22 cellular contexts compared by ENCODE assay signal in genomic region chr14:39035336-39035735, GRCh38.
DNase-seq lines count a peak whose midpoint lies in the region; ATAC-seq, FAIRE-seq and TF ChIP-seq lines count a peak whose summit lies in the region.
"Had no signal": no experiment of that assay in that cellular context is flagged by ENCODE, and none has a peak within 500 bp of the region (broad histone marks: within the 10 kb centered on the region; RNA-seq: fewer than 3 reads in every experiment).

No MANE protein-coding gene starts in this region.

- intact Hi-C loops in Calu3 (cut with micrococcal nuclease; ENCODE audit: unreplicated experiment) (no loop called here), HepG2 (cut with micrococcal nuclease; ENCODE audit: unreplicated experiment) (no loop called here)
- intact Hi-C loops in dendritic cell treated with granulocyte-macrophage colony-stimulating factor and Interleukin-4, amounts not matched to agents 40 ng/mL and 50 ng/mL, for 4 days (cut with micrococcal nuclease), result no loop called here

- no peaks in the 10 kb centered on the region for H3K27me3 ChIP-seq in HepG2 (ENCODE audit: control insufficient read depth in 1 of 2, insufficient read depth in 2 of 2, low read length in 2 of 2)
- H3K27me3 ChIP-seq: BLaER1 had no signal

- H2AFZ ChIP-seq in HepG2 (ENCODE audit: low read length), result no peak overlapping the region
- H2AFZ ChIP-seq: GM23248 had no signal

- no peak overlapping the region for H3K4me2 ChIP-seq in HepG2 (ENCODE audit: low read depth, low read length)
- H3K4me2 ChIP-seq: BLaER1 had no signal

- BruUV-seq in Calu3 (replicated peaks; lab: Mats Ljungman, UMichigan) (no TSS peak), HepG2 (replicated peaks; lab: Mats Ljungman, UMichigan) (no TSS peak)

- H3K27ac ChIP-seq in 22Rv1 (peak overlapping the region; percentile 96), HepG2 (ENCODE audit: extremely low read length, insufficient read depth, low read length) (no peak overlapping the region)
- H3K27ac ChIP-seq: BLaER1, C4-2B, GM23248 had no signal

- TF ChIP-seq RAD21 in HepG2 (CRISPR knock-in tag; IDR thresholded peaks at IDR 0.05), result no peak

- TF ChIP-seq EP300 in HepG2 (IDR thresholded peaks at IDR 0.05; ENCODE audit: low read depth in 2 of 2, low read length in 2 of 2) (no peak), HepG2 (CRISPR knock-in tag; IDR thresholded peaks at IDR 0.05; ENCODE audit: borderline replicate concordance) (no peak)

- no peak for TF ChIP-seq CTCF in 22Rv1 (IDR thresholded peaks at IDR 0.05)
- no peak for TF ChIP-seq CTCF in Calu3 (IDR thresholded peaks at IDR 0.05; ENCODE audit: unreplicated experiment)
- TF ChIP-seq CTCF in HepG2 (CRISPR knock-in tag; IDR thresholded peaks at IDR 0.05), result no peak

- no peaks in the 10 kb centered on the region for H3K4me1 Mint-ChIP-seq in Calu3 (ENCODE audit: low read depth, unreplicated experiment)
- H3K4me1 Mint-ChIP-seq in dendritic cell treated with granulocyte-macrophage colony-stimulating factor and Interleukin-4, amounts not matched to agents 40 ng/mL and 50 ng/mL, for 4 days (ENCODE audit: low read depth), result peaks cover 7% of the 10 kb centered on the region
- H3K4me1 Mint-ChIP-seq: H9 had no signal

- H3K9me3 Mint-ChIP-seq in Calu3 (ENCODE audit: low read depth, unreplicated experiment), result no peaks in the 10 kb centered on the region
- H3K9me3 Mint-ChIP-seq in dendritic cell treated with granulocyte-macrophage colony-stimulating factor and Interleukin-4, amounts not matched to agents 40 ng/mL and 50 ng/mL, for 4 days, result no peaks in the 10 kb centered on the region
- H3K9me3 Mint-ChIP-seq: CD4-positive, CD25-positive, alpha-beta regulatory T cell; CD8-positive, alpha-beta T cell; H9 had no signal

- H3K9me3 ChIP-seq in HepG2 (ENCODE audit: low read length), result no peaks in the 10 kb centered on the region
- H3K9me3 ChIP-seq: BLaER1, Caco-2 had no signal

- H3K9ac ChIP-seq in HepG2 (ENCODE audit: insufficient read depth, low read depth, low read length), result no peak overlapping the region
- H3K9ac ChIP-seq: BLaER1, GM23248 had no signal

- no peaks in the 10 kb centered on the region for H3K4me1 ChIP-seq in HepG2 (ENCODE audit: insufficient read depth, low read length)
- H3K4me1 ChIP-seq: Caco-2 had no signal

- POLR2A ChIA-PET in HepG2 (lab: Yijun Ruan, JAX), result interaction anchor here (1.0 to 2.6 kb wide), 4 partner anchors 10 to 135 kb away, joined by 3 to 26 read pairs (median 18); partner anchors contain the start of genes SEC23A and TRAPPC6B

- ATAC-seq in HepG2, result no peak
- ATAC-seq: CD8-positive, alpha-beta T cell; HCT116 had no signal

- H4K20me1 ChIP-seq in HepG2 (ENCODE audit: insufficient read depth, low read length), result peaks cover 3% of the 10 kb centered on the region; the same call in 1 of the 2 replicates
- H4K20me1 ChIP-seq: BLaER1 had no signal

- CTCF ChIA-PET in Calu3 (lab: Charles Lee) (no interaction called here), HepG2 (lab: Yijun Ruan, JAX; ENCODE audit: low intra/inter-chr PET ratio, low total read pairs) (interaction anchor here (1.4 to 2.2 kb wide), 2 partner anchors 19 to 314 kb away, joined by 18 to 21 read pairs; no protein-coding TSS in a partner anchor)

- no peak for DNase-seq in Calu3
- no peak for DNase-seq in HepG2 (ENCODE audit: low spot score)
- DNase-seq in SKM-1 treated with dmso at 0.1 percent for 144 hours (lab: John Stamatoyannopoulos, UW; ENCODE audit: unreplicated experiment), result no peak
- DNase-seq in DMS53 (lab: John Stamatoyannopoulos, UW), result no peak
- no peak for DNase-seq in H4 (ENCODE audit: low spot score)
- DNase-seq: Caco-2; CD4-positive, CD25-positive, alpha-beta regulatory T cell; CD8-positive, alpha-beta T cell; DMS 273 treated with DMSO at 0.1 percent for 48 hours; DMS79 treated with DMSO at 0.1 percent for 48 hours; GF-D8; H9 had no signal

- H3K36me3 ChIP-seq in HepG2 (replicated peaks in 1 of 2; ENCODE audit: control insufficient read depth in 1 of 2, insufficient read depth in 2 of 2, low read length in 2 of 2), result peaks cover 40 to 96% of the 10 kb centered on the region in 2 experiments

- H3K36me3 Mint-ChIP-seq in Calu3 (ENCODE audit: insufficient read depth, unreplicated experiment), result peaks cover 2% of the 10 kb centered on the region
- H3K36me3 Mint-ChIP-seq in dendritic cell treated with granulocyte-macrophage colony-stimulating factor and Interleukin-4, amounts not matched to agents 40 ng/mL and 50 ng/mL, for 4 days (ENCODE audit: low read depth), result peaks cover 22% of the 10 kb centered on the region

- no peaks in the 10 kb centered on the region for H3K27me3 Mint-ChIP-seq in Calu3 (ENCODE audit: unreplicated experiment)
- H3K27me3 Mint-ChIP-seq in dendritic cell treated with granulocyte-macrophage colony-stimulating factor and Interleukin-4, amounts not matched to agents 40 ng/mL and 50 ng/mL, for 4 days, result no peaks in the 10 kb centered on the region
- H3K27me3 Mint-ChIP-seq: B cell; CD4-positive, CD25-positive, alpha-beta regulatory T cell had no signal

- peak overlapping the region; percentile 35 for H3K27ac Mint-ChIP-seq in Calu3 (ENCODE audit: unreplicated experiment)
- peak overlapping the region; percentile 56 for H3K27ac Mint-ChIP-seq in dendritic cell treated with granulocyte-macrophage colony-stimulating factor and Interleukin-4, amounts not matched to agents 40 ng/mL and 50 ng/mL, for 4 days
- H3K27ac Mint-ChIP-seq: B cell; CD4-positive, CD25-positive, alpha-beta regulatory T cell; CD8-positive, alpha-beta T cell; H9 had no signal

- FAIRE-seq in HepG2 (lab: Jason Lieb, UNC), result no peak
- FAIRE-seq: GM12891, GM18507, H1 had no signal

- H3K4me3 ChIP-seq in HepG2 (replicated peaks in 1 of 3; ENCODE audit: insufficient read depth in 1 of 3, low read depth in 2 of 3, low read length in 3 of 3), result no peak overlapping the region
- H3K4me3 ChIP-seq: BLaER1, GM23248 had no signal

- in situ Hi-C loops in HepG2 (cut with HindIII; ENCODE audit: extremely low pct_ligation_motif_present, low pct_unique_long_range_greater_than_20kb), result no loop called here

- TF ChIP-seq POLR2A in HepG2 (IDR thresholded peaks at IDR 0.05; ENCODE audit: insufficient read depth in 1 of 2, low read depth in 2 of 2, low read length in 2 of 2), result no peak

- H3K4me3 Mint-ChIP-seq in Calu3 (ENCODE audit: low read depth, unreplicated experiment), result no peak overlapping the region
- H3K4me3 Mint-ChIP-seq in dendritic cell treated with granulocyte-macrophage colony-stimulating factor and Interleukin-4, amounts not matched to agents 40 ng/mL and 50 ng/mL, for 4 days, result no peak overlapping the region
- H3K4me3 Mint-ChIP-seq: B cell; CD4-positive, CD25-positive, alpha-beta regulatory T cell; CD8-positive, alpha-beta T cell; H9 had no signal

- H3K79me2 ChIP-seq in HepG2 (ENCODE audit: insufficient read depth, low read length), result peaks cover under 1% of the 10 kb centered on the region

TF ChIP-seq in HepG2, 621 proteins besides CTCF, POLR2A, EP300 and RAD21 (continues in another document):
- no peak for TF ChIP-seq JARID2 (CRISPR knock-in tag; IDR thresholded peaks at IDR 0.05; ENCODE audit: insufficient replicate concordance)
- TF ChIP-seq STAT5B (CRISPR knock-in tag; IDR thresholded peaks at IDR 0.05), result no peak
- no peak for TF ChIP-seq ZNF607 (CRISPR knock-in tag; IDR thresholded peaks at IDR 0.05; ENCODE audit: borderline replicate concordance)
- no peak for TF ChIP-seq ARNT2 (CRISPR knock-in tag; IDR thresholded peaks at IDR 0.05; ENCODE audit: low read depth)
- TF ChIP-seq RARG (CRISPR knock-in tag; IDR thresholded peaks at IDR 0.05; ENCODE audit: low read depth), result no peak
- no peak for TF ChIP-seq CEBPB (IDR thresholded peaks at IDR 0.05; ENCODE audit: borderline replicate concordance, low read depth, low read length)
- TF ChIP-seq AGO1 (IDR thresholded peaks at IDR 0.05; ENCODE audit: low read depth, low read length, poor library complexity, severe bottlenecking), result no peak
- TF ChIP-seq ISX (CRISPR knock-in tag; conservative IDR thresholded peaks at IDR 0.05), result no peak
- TF ChIP-seq ZNF432 (CRISPR knock-in tag; IDR thresholded peaks at IDR 0.05; ENCODE audit: borderline replicate concordance), result no peak
- no peak for TF ChIP-seq POGK (CRISPR knock-in tag; conservative IDR thresholded peaks at IDR 0.05)
- TF ChIP-seq ATF1 (CRISPR knock-in tag; IDR thresholded peaks at IDR 0.05), result no peak
- TF ChIP-seq REPIN1 (CRISPR knock-in tag; IDR thresholded peaks at IDR 0.05; ENCODE audit: borderline replicate concordance, low read depth), result no peak
- peak; percentile 46 for TF ChIP-seq MAFF (IDR thresholded peaks at IDR 0.05; ENCODE audit: low read depth, low read length)
